8 cellular contexts compared by ENCODE assay signal in genomic region chr13:98575009-98575866, GRCh38. TPM values are rescaled to one million over a fixed set of nuclear protein-coding genes. Genes with fewer than 3 reads are reported as not detected.
DNase-seq lines count a peak whose midpoint lies in the region; ATAC-seq, FAIRE-seq and TF ChIP-seq lines count a peak whose summit lies in the region.

No MANE protein-coding gene starts in this region.

- H3K9me3 ChIP-seq in colonic mucosa, result no peaks in the 10 kb centered on the region

- H3K27ac Mint-ChIP-seq in CD14-positive monocyte, result peak overlapping the region; percentile 18 to 92 (median 80)
- H3K27ac Mint-ChIP-seq in natural killer cell treated with Interleukin-12 subunit alpha and Interleukin-12 subunit beta and Interleukin-15 and Interleukin-18, amount 100 ng/mL, for 72 hours, result peak overlapping the region; percentile 86 to 91

- peaks cover 19% of the 10 kb centered on the region for H3K4me1 ChIP-seq in colonic mucosa

- H3K36me3 Mint-ChIP-seq in CD14-positive monocyte, result peaks cover 4 to 9% of the 10 kb centered on the region in 2 donors
- no peaks in the 10 kb centered on the region for H3K36me3 Mint-ChIP-seq in natural killer cell treated with Interleukin-12 subunit alpha and Interleukin-12 subunit beta and Interleukin-15 and Interleukin-18, amount 100 ng/mL, for 72 hours

- TF ChIP-seq CTCF in CD14-positive monocyte (IDR thresholded peaks at IDR 0.05) (no peak), NB4 (IDR thresholded peaks at IDR 0.05; ENCODE audit: low read depth, low read length) (no peak), colonic mucosa (IDR thresholded peaks at IDR 0.05) (no peak)

- H3K4me3 Mint-ChIP-seq in CD14-positive monocyte, result peak overlapping the region; percentile 85 to 91
- H3K4me3 Mint-ChIP-seq in natural killer cell treated with Interleukin-12 subunit alpha and Interleukin-12 subunit beta and Interleukin-15 and Interleukin-18, amount 100 ng/mL, for 72 hours, result peak overlapping the region; percentile 90

- peak overlapping the region; percentile 60 to 96 for H3K9ac ChIP-seq in colonic mucosa (ENCODE audit: low read depth in 2 of 2, low read length in 2 of 2)

- FAIRE-seq in frontal cortex (lab: Jason Lieb, UNC), result no peak

- no peak for ATAC-seq in natural killer cell treated with Interleukin-12 subunit alpha and Interleukin-12 subunit beta and Interleukin-15 and Interleukin-18, amount 100 ng/mL, for 72 hours

- no peak for DNase-seq in CD14-positive monocyte (ENCODE audit: low spot score)
- no peak for DNase-seq in NB4 (ENCODE audit: low read depth)
- DNase-seq in colonic mucosa, result no peak
- DNase-seq in natural killer cell treated with Interleukin-12 subunit alpha and Interleukin-12 subunit beta and Interleukin-15 and Interleukin-18, amount 100 ng/mL, for 72 hours (ENCODE audit: low spot score), result no peak
- no peak for DNase-seq in frontal cortex (ENCODE audit: low spot score in 2 of 2)
- no peak for DNase-seq in NCI-H146 treated with DMSO at 0.1 percent for 48 hours (lab: John Stamatoyannopoulos, UW; ENCODE audit: unreplicated experiment)
- no peak for DNase-seq in NCI-H1048 (lab: John Stamatoyannopoulos, UW)
- no peak for DNase-seq in effector CD8-positive, alpha-beta T cell (lab: John Stamatoyannopoulos, UW)

- peak overlapping the region; percentile 88 for H3K4me3 ChIP-seq in NB4 (ENCODE audit: low read depth, low read length)
- H3K4me3 ChIP-seq in colonic mucosa, result peak overlapping the region; percentile 86

- peaks cover 0 to 1% (median 0%) of the 10 kb centered on the region in 3 donors for H3K27me3 Mint-ChIP-seq in CD14-positive monocyte (ENCODE audit: low read depth in 3 of 3)
- no peaks in the 10 kb centered on the region for H3K27me3 Mint-ChIP-seq in natural killer cell treated with Interleukin-12 subunit alpha and Interleukin-12 subunit beta and Interleukin-15 and Interleukin-18, amount 100 ng/mL, for 72 hours

- TF ChIP-seq POLR2A in NB4 (IDR thresholded peaks at IDR 0.05; ENCODE audit: extremely low read depth, insufficient read length), result no peak

- H3K36me3 ChIP-seq in colonic mucosa, result no peaks in the 10 kb centered on the region

- H3K27me3 ChIP-seq in colonic mucosa, result no peaks in the 10 kb centered on the region

- no peaks in the 10 kb centered on the region for H3K9me3 Mint-ChIP-seq in CD14-positive monocyte
- no peaks in the 10 kb centered on the region for H3K9me3 Mint-ChIP-seq in natural killer cell treated with Interleukin-12 subunit alpha and Interleukin-12 subunit beta and Interleukin-15 and Interleukin-18, amount 100 ng/mL, for 72 hours

- intact Hi-C loops in CD14-positive monocyte (cut with micrococcal nuclease), result loop anchor here in 1 of 2 donors (5.0 to 10.0 kb wide), 3 partner anchors 33 to 650 kb away; no protein-coding TSS in a partner anchor
- intact Hi-C loops in colonic mucosa (cut with DNase I), result loop anchor here (10.0 kb wide), 1 partner anchor 70 kb away; no protein-coding TSS in a partner anchor

- peak overlapping the region; percentile 93 for H3K27ac ChIP-seq in colonic mucosa

- H3K4me1 Mint-ChIP-seq in CD14-positive monocyte, result peaks cover 59% of the 10 kb centered on the region
- H3K4me1 Mint-ChIP-seq in natural killer cell treated with Interleukin-12 subunit alpha and Interleukin-12 subunit beta and Interleukin-15 and Interleukin-18, amount 100 ng/mL, for 72 hours (ENCODE audit: low read depth in 2 of 2), result peaks cover 44 to 60% of the 10 kb centered on the region in 2 donors

RNA-seq across cellular contexts. Expression of gene STK24, which starts 1.7 kb away (rescaled TPM):
- 10 to 100 TPM; 14.2 to 28.9 TPM for polyA plus RNA-seq in CD14-positive monocyte
- 100 to 1,000 TPM; 160 to 206 TPM for total RNA-seq in colonic mucosa
- total RNA-seq in natural killer cell treated with Interleukin-12 subunit alpha and Interleukin-12 subunit beta and Interleukin-15 and Interleukin-18, amount 100 ng/mL, for 72 hours, result 10 to 100 TPM; 73.0 to 90.1 TPM
- total RNA-seq in frontal cortex, result 26.1 TPM
